Comparison of ENCODE assay signal across 8 cellular contexts in the genomic region with DNA sequence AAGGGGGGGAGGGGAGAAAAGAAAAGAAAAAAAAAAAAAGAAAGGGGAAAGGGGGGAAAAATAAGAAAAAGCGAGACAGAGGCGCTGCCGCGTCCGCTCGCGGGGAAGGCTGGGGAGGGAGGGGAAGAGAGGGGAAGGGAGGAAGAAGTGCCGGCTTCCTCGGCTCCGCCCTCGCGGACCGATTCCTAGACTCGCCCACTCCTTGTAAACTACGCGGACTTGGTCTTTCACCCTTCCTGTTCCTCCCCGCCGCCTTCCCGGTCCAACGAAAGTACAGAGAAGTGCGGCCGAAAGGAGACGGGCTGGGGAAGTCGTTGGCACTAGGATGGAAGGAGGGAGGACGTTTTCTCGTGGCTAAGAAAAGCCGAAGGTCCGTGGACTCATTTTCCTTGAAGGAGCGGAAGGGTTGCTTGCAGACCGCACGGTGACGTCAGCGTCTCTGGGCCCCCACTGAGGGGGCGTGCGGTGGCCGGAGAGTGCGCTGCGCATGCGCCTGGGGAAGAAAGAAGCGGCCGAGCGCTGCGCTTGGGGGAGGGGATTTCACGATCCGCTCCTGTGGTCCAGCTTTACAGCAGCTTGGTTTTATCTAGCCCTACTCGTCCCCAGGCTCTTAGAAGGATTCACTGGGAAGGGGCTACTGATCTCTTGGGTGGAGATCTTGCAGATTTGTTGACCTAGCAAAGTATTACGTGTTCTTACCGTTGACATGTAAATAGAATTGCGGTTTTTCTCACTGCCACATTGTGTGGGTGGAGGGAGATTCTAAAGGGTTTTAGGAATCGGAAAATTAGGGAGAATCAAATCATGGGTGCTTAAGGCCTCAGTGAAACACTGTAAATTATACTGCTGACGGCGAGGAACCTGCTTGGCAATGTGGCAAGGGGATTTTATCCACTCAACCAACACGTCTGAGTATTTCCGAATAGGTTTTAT. TPM values are rescaled to one million over a fixed set of nuclear protein-coding genes. Genes with fewer than 3 reads are reported as not detected.
DNase-seq lines count a peak whose midpoint lies in the region; ATAC-seq and TF ChIP-seq lines count a peak whose summit lies in the region.

A gene with protein sequence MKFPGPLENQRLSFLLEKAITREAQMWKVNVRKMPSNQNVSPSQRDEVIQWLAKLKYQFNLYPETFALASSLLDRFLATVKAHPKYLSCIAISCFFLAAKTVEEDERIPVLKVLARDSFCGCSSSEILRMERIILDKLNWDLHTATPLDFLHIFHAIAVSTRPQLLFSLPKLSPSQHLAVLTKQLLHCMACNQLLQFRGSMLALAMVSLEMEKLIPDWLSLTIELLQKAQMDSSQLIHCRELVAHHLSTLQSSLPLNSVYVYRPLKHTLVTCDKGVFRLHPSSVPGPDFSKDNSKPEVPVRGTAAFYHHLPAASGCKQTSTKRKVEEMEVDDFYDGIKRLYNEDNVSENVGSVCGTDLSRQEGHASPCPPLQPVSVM (minus strand): TSS at position 121 of the 933 bp plus-strand sequence. CDS start 9,627 bp downstream, outside the sequence.

- in situ Hi-C loops in Panc1 (cut with HindIII; ENCODE audit: low pct_unique_long_range_greater_than_20kb, low sequenced_read_pairs), result no loop called here

- intact Hi-C loops in Panc1 (cut with micrococcal nuclease; ENCODE audit: unreplicated experiment), result loop anchor here (5.0 kb wide), 1 partner anchor 81 kb away; a partner anchor contains a TSS

- H3K4me3 ChIP-seq in KMS-11 (IDR thresholded peaks at IDR 0.05; ENCODE audit: insufficient read depth, low read depth, low read length) (peak within 1 kb of the TSS; percentile 91), Panc1 (ENCODE audit: low read depth in 2 of 2, low read length in 2 of 2) (peak within 1 kb of the TSS; percentile 57 to 96), esophagus (ENCODE audit: low read depth in 1 of 2, low read length in 2 of 2) (peak within 1 kb of the TSS; percentile 85 to 100), mucosa of stomach (ENCODE audit: low read length) (peak within 1 kb of the TSS; percentile 85)

- TSS peak; percentile 84 for BruUV-seq in Panc1 (replicated peaks; lab: Mats Ljungman, UMichigan)

- H4K20me1 ChIP-seq in KMS-11 (ENCODE audit: insufficient read depth), result peaks cover 36% of the 10 kb centered on the region

- peaks cover 42% of the 10 kb centered on the region for H3K79me2 ChIP-seq in KMS-11 (ENCODE audit: insufficient read depth, low read depth)

- TF ChIP-seq CTCF in KMS-11 (conservative IDR thresholded peaks at IDR 0.05; ENCODE audit: low read depth, low read length) (no peak), Panc1 (IDR thresholded peaks at IDR 0.05) (no peak)

- no peaks in the 10 kb centered on the region for H3K27me3 ChIP-seq in KMS-11 (ENCODE audit: insufficient read depth, low read depth)
- no peaks in the 10 kb centered on the region for H3K27me3 ChIP-seq in Panc1 (ENCODE audit: control insufficient read depth, insufficient read depth, low read length)
- H3K27me3 ChIP-seq in esophagus (ENCODE audit: control insufficient read depth in 1 of 2, insufficient read depth in 2 of 2, low read length in 2 of 2), result no peaks in the 10 kb centered on the region
- no peaks in the 10 kb centered on the region for H3K27me3 ChIP-seq in mucosa of stomach (ENCODE audit: control insufficient read depth, insufficient read depth, low read length)

- CTCF ChIA-PET in Panc1 (lab: Charles Lee), result interaction anchor here (0.6 kb wide), 1 partner anchor 122 kb away, joined by 7 read pairs; no protein-coding TSS in a partner anchor

- H3K27me3 Mint-ChIP-seq in activated T-cell treated with anti-CD3 and anti-CD28 coated beads, Interleukin-2, amount 50 U/mL, for 4 hours (ENCODE audit: low read depth), result no peaks in the 10 kb centered on the region

- H3K36me3 Mint-ChIP-seq in activated T-cell treated with anti-CD3 and anti-CD28 coated beads, Interleukin-2, amount 50 U/mL, for 4 hours (ENCODE audit: insufficient read depth), result peaks cover 3% of the 10 kb centered on the region

- peaks cover 43% of the 10 kb centered on the region for H3K4me1 ChIP-seq in KMS-11 (ENCODE audit: low read depth, poor library complexity, severe bottlenecking)
- peaks cover 15% of the 10 kb centered on the region for H3K4me1 ChIP-seq in Panc1 (ENCODE audit: control insufficient read depth, insufficient read depth, low read length)
- H3K4me1 ChIP-seq in esophagus (ENCODE audit: control insufficient read depth in 2 of 2, insufficient read depth in 2 of 2, low read length in 1 of 2), result no peaks in the 10 kb centered on the region
- H3K4me1 ChIP-seq in mucosa of stomach (ENCODE audit: control insufficient read depth, insufficient read depth, low read length), result peaks cover 19% of the 10 kb centered on the region

- H3K4me2 ChIP-seq in KMS-11, result peak within 1 kb of the TSS; percentile 68

- H3K27ac ChIP-seq in KMS-11 (peak within 1 kb of the TSS; percentile 90), Panc1 (ENCODE audit: low read length) (peak within 1 kb of the TSS; percentile 97), esophagus (ENCODE audit: low read depth in 2 of 2, low read length in 1 of 2) (peak within 1 kb of the TSS; percentile 97 to 100)

- H3K9ac ChIP-seq in KMS-11 (peak within 1 kb of the TSS; percentile 97), mucosa of stomach (ENCODE audit: low read length) (peak within 1 kb of the TSS; percentile 83)

- H3K9me3 ChIP-seq in Panc1 (ENCODE audit: control insufficient read depth, insufficient read depth, low read depth, low read length), result no peaks in the 10 kb centered on the region
- no peaks in the 10 kb centered on the region for H3K9me3 ChIP-seq in esophagus (ENCODE audit: control insufficient read depth in 2 of 2, insufficient read depth in 1 of 2, low read depth in 1 of 2, low read length in 1 of 2)
- H3K9me3 ChIP-seq in mucosa of stomach (ENCODE audit: control insufficient read depth, low read length), result no peaks in the 10 kb centered on the region

- H3K4me1 Mint-ChIP-seq in activated T-cell treated with anti-CD3 and anti-CD28 coated beads, Interleukin-2, amount 50 U/mL, for 4 hours (ENCODE audit: low read depth), result peaks cover 38% of the 10 kb centered on the region

- H3K9me3 Mint-ChIP-seq in activated T-cell treated with anti-CD3 and anti-CD28 coated beads, Interleukin-2, amount 50 U/mL, for 4 hours, result no peaks in the 10 kb centered on the region

- peak; percentile 75 for DNase-seq in DMS53 treated with DMSO at 0.1 percent for 48 hours (lab: John Stamatoyannopoulos, UW; ENCODE audit: unreplicated experiment)
- DNase-seq in Panc1 (ENCODE audit: low read depth, low spot score), result peak; percentile 87
- peak; percentile 85 for DNase-seq in activated T-cell treated with anti-CD3 and anti-CD28 coated beads, Interleukin-2, amount 50 U/mL, for 4 hours
- DNase-seq in stimulated activated CD8-positive, alpha-beta memory T cell treated with anti-CD3 and anti-CD28 coated beads, Interleukin-7, amount 100 ng/mL, for 1 hour (ENCODE audit: low read depth in 2 of 2), result peak; percentile 79 to 89

- H3K4me3 Mint-ChIP-seq in activated T-cell treated with anti-CD3 and anti-CD28 coated beads, Interleukin-2, amount 50 U/mL, for 4 hours, result no peak within 1 kb of the TSS

- H3K36me3 ChIP-seq in KMS-11 (ENCODE audit: insufficient read depth) (no peaks in the 10 kb centered on the region), Panc1 (ENCODE audit: control insufficient read depth, insufficient read depth, low read length) (peaks cover 6% of the 10 kb centered on the region; the same call in 1 of the 2 replicates), esophagus (ENCODE audit: control insufficient read depth in 2 of 2, insufficient read depth in 2 of 2, low read length in 1 of 2) (no peaks in the 10 kb centered on the region), mucosa of stomach (ENCODE audit: control insufficient read depth, insufficient read depth, low read length) (no peaks in the 10 kb centered on the region)

- POLR2A ChIA-PET in Panc1 (lab: Charles Lee), result interaction anchor here (0.6 kb wide), 1 partner anchor 375 kb away, joined by 4 read pairs; no protein-coding TSS in a partner anchor

- WGBS in esophagus, 2 donors, result 0% methylated on average over 53 to 54 of the region's 54 CpGs

- H2AFZ ChIP-seq in KMS-11 (ENCODE audit: low read depth), result peak within 1 kb of the TSS; percentile 69

- ATAC-seq in GM21737 (IDR thresholded peaks at IDR 0.05; ENCODE audit: unreplicated experiment) (peak; percentile 66), Panc1 (peak; percentile 94)
- peak; percentile 76 to 78 for ATAC-seq in activated T-cell treated with anti-CD3 and anti-CD28 coated beads, Interleukin-2, amount 50 U/mL, for 4 hours

RNA-seq across cellular contexts. Expression of the gene that starts here (rescaled TPM):
- 125 TPM for total RNA-seq in Panc1 (2021; ENCODE audit: unreplicated experiment)
- 152 TPM for polyA plus RNA-seq in Panc1 (2012; ENCODE audit: insufficient read length)
- 100 to 1,000 TPM; 108 to 123 (median 114) TPM for total RNA-seq in activated T-cell treated with anti-CD3 and anti-CD28 coated beads, Interleukin-2, amount 50 U/mL, for 4 hours
- 100 to 1,000 TPM in 1 of 2 donors, 10 to 100 TPM in 1; 70.0 to 112 TPM for polyA plus RNA-seq in esophagus

Comparison
In these comparisons a context has a peak if more than half of its experiments do, and no peak if none do; other contexts are left out.
1. Peak in every context shown above with its lines: DNase-seq, ATAC-seq, H3K4me3 ChIP-seq and H3K27ac ChIP-seq.